Comparison of ENCODE assay signal across 19 cellular contexts in genomic region chr1:242208021-242208420, GRCh38.
DNase-seq lines count a peak whose midpoint lies in the region; ATAC-seq and TF ChIP-seq lines count a peak whose summit lies in the region.
"Had no signal": no experiment of that assay in that cellular context is flagged by ENCODE, and none has a peak within 500 bp of the region (broad histone marks: within the 10 kb centered on the region; RNA-seq: fewer than 3 reads in every experiment).

No MANE protein-coding gene starts in this region.

- no peaks in the 10 kb centered on the region for H3K79me2 ChIP-seq in mammary epithelial cell (ENCODE audit: insufficient read depth, low read length)
- H3K79me2 ChIP-seq in neural progenitor cell (ENCODE audit: low read depth): no peaks in the 10 kb centered on the region

- H3K4me3 ChIP-seq in mammary epithelial cell (replicated peaks in 1 of 3; ENCODE audit: insufficient read depth in 1 of 3, low read depth in 2 of 3, low read length in 3 of 3) (no peak overlapping the region), breast epithelium (no peak overlapping the region), epithelial cell of esophagus (ENCODE audit: low read length) (no peak overlapping the region), neural progenitor cell (no peak overlapping the region), MG63 (no peak overlapping the region)
- H3K4me3 ChIP-seq: A549; BLaER1 treated with 17β-estradiol and CSF1 and Interleukin-3, amounts not matched to agents 10 nM and 100 nM had no signal

- in situ Hi-C loops in mammary epithelial cell (cut with MboI; ENCODE audit: low sequenced_read_pairs in 2 of 2): no loop called here

- TF ChIP-seq CTCF in mammary epithelial cell (conservative IDR thresholded peaks at IDR 0.05 in 1 of 2, IDR thresholded peaks at IDR 0.05 in 1 of 2; ENCODE audit: extremely low read depth in 1 of 2, insufficient read depth in 1 of 2, low read depth in 1 of 2, low read length in 2 of 2): no peak
- TF ChIP-seq CTCF in breast epithelium (IDR thresholded peaks at IDR 0.05): no peak
- no peak for TF ChIP-seq CTCF in epithelial cell of esophagus (IDR thresholded peaks at IDR 0.05; ENCODE audit: insufficient read depth, low read depth, low read length, missing control alignments)
- no peak for TF ChIP-seq CTCF in neural progenitor cell (IDR thresholded peaks at IDR 0.05)
- no peak for TF ChIP-seq CTCF in omental fat pad (IDR thresholded peaks at IDR 0.05)

- no peak overlapping the region for H3K4me3 Mint-ChIP-seq in neural progenitor cell
- H3K4me3 Mint-ChIP-seq in stimulated activated naive B cell treated with anti-CD40 and anti-IgM and Interleukin-4, amounts not matched to agents 10 μg/mL and 1 μg/mL and 100 μg/mL, for 72 hours: no peak overlapping the region
- H3K4me3 Mint-ChIP-seq: B cell; CD4-positive, alpha-beta T cell; CD8-positive, alpha-beta T cell had no signal

- DNase-seq in mammary epithelial cell (peak; percentile 21), breast epithelium (ENCODE audit: low spot score in 2 of 2) (no peak), epithelial cell of esophagus (ENCODE audit: low read depth) (peak; percentile 57), neural progenitor cell (ENCODE audit: low spot score) (no peak), omental fat pad (ENCODE audit: low spot score) (no peak), MG63 (no peak)
- DNase-seq in stimulated activated naive B cell treated with anti-CD40 and anti-IgM and Interleukin-4, amounts not matched to agents 10 μg/mL and 1 μg/mL and 100 μg/mL, for 72 hours: no peak
- DNase-seq: AML-193; Caco-2; Calu3; CD4-positive, alpha-beta T cell; CD8-positive, alpha-beta T cell; DMS79 treated with DMSO at 0.1 percent for 48 hours; GF-D8 had no signal

- TF ChIP-seq POLR2A in breast epithelium (IDR thresholded peaks at IDR 0.05): no peak

- intact Hi-C loops in mammary epithelial cell (cut with micrococcal nuclease) (loop anchor here (10.0 kb wide), 1 partner anchor 217 kb away; no protein-coding TSS in a partner anchor), breast epithelium (cut with DNase I; ENCODE audit: low total_unique reads) (no loop called here)

- dilution Hi-C loops in mammary epithelial cell (cut with HindIII; ENCODE audit: low sequenced_read_pairs): no loop called here

- H4K20me1 ChIP-seq in mammary epithelial cell (ENCODE audit: insufficient read depth, low read length) (no peaks in the 10 kb centered on the region), neural progenitor cell (ENCODE audit: low read depth) (no peaks in the 10 kb centered on the region)
- H4K20me1 ChIP-seq: BLaER1 treated with 17β-estradiol and CSF1 and Interleukin-3, amounts not matched to agents 10 nM and 100 nM had no signal

- H3K9me3 Mint-ChIP-seq in neural progenitor cell: no peaks in the 10 kb centered on the region
- H3K9me3 Mint-ChIP-seq in stimulated activated naive B cell treated with anti-CD40 and anti-IgM and Interleukin-4, amounts not matched to agents 10 μg/mL and 1 μg/mL and 100 μg/mL, for 72 hours: no peaks in the 10 kb centered on the region
- H3K9me3 Mint-ChIP-seq: CD4-positive, alpha-beta T cell; CD8-positive, alpha-beta T cell had no signal

- H2AFZ ChIP-seq in mammary epithelial cell (ENCODE audit: low read depth, low read length) (no peak overlapping the region), neural progenitor cell (replicated peaks) (no peak overlapping the region)

- no TSS peak for BruUV-seq in mammary epithelial cell (replicated peaks; lab: Mats Ljungman, UMichigan)

- H3K9ac ChIP-seq in mammary epithelial cell (ENCODE audit: insufficient read depth, low read length): no peak overlapping the region
- no peak overlapping the region for H3K9ac ChIP-seq in neural progenitor cell
- H3K9ac ChIP-seq: BLaER1 treated with 17β-estradiol and CSF1 and Interleukin-3, amounts not matched to agents 10 nM and 100 nM had no signal

- H3K4me1 ChIP-seq in mammary epithelial cell (ENCODE audit: insufficient read depth, low read length) (peaks cover 20% of the 10 kb centered on the region), breast epithelium (no peaks in the 10 kb centered on the region), neural progenitor cell (peaks cover 51% of the 10 kb centered on the region)
- H3K4me1 ChIP-seq: BLaER1 treated with 17β-estradiol and CSF1 and Interleukin-3, amounts not matched to agents 10 nM and 100 nM had no signal

- H3F3A ChIP-seq in neural progenitor cell (ENCODE audit: low read depth): peaks cover 34% of the 10 kb centered on the region

- H3K36me3 ChIP-seq in mammary epithelial cell (ENCODE audit: insufficient read depth, low read length) (no peaks in the 10 kb centered on the region), breast epithelium (no peaks in the 10 kb centered on the region), neural progenitor cell (no peaks in the 10 kb centered on the region), MG63 (no peaks in the 10 kb centered on the region)
- H3K36me3 ChIP-seq: BLaER1 treated with 17β-estradiol and CSF1 and Interleukin-3, amounts not matched to agents 10 nM and 100 nM had no signal

- peaks cover 62% of the 10 kb centered on the region for H3K4me1 Mint-ChIP-seq in neural progenitor cell
- H3K4me1 Mint-ChIP-seq in stimulated activated naive B cell treated with anti-CD40 and anti-IgM and Interleukin-4, amounts not matched to agents 10 μg/mL and 1 μg/mL and 100 μg/mL, for 72 hours: no peaks in the 10 kb centered on the region
- H3K4me1 Mint-ChIP-seq: B cell had no signal

- CTCF ChIA-PET in mammary epithelial cell (lab: Charles Lee; ENCODE audit: low non-redundant PET): no interaction called here

- H3K27ac ChIP-seq in mammary epithelial cell (ENCODE audit: insufficient read depth, low read depth, low read length): no peak overlapping the region
- H3K27ac ChIP-seq in breast epithelium: no peak overlapping the region
- no peak overlapping the region for H3K27ac ChIP-seq in neural progenitor cell
- H3K27ac ChIP-seq: 22Rv1; A549; BLaER1 treated with 17β-estradiol and CSF1 and Interleukin-3, amounts not matched to agents 10 nM and 100 nM; C4-2B had no signal

- WGBS in mammary epithelial cell (ENCODE audit: low coverage, missing lambda C conversion rate): 92% methylated on average over 2 of the region's 2 CpGs

- no peak for ATAC-seq in omental fat pad (ENCODE audit: low FRiP score)
- ATAC-seq in stimulated activated naive B cell treated with anti-CD40 and anti-IgM and Interleukin-4, amounts not matched to agents 10 μg/mL and 1 μg/mL and 100 μg/mL, for 72 hours (replicated peaks): no peak
- ATAC-seq: A549; CD8-positive, alpha-beta T cell had no signal

- H3K9me3 ChIP-seq in mammary epithelial cell (replicated peaks; ENCODE audit: insufficient read depth, low read length) (no peaks in the 10 kb centered on the region), breast epithelium (no peaks in the 10 kb centered on the region), neural progenitor cell (ENCODE audit: low read depth) (no peaks in the 10 kb centered on the region), MG63 (no peaks in the 10 kb centered on the region)
- H3K9me3 ChIP-seq: A549; BLaER1 treated with 17β-estradiol and CSF1 and Interleukin-3, amounts not matched to agents 10 nM and 100 nM had no signal

- peaks cover 3% of the 10 kb centered on the region for H3K27me3 Mint-ChIP-seq in neural progenitor cell (ENCODE audit: insufficient read depth, low read depth)
- peaks cover 0 to 8% of the 10 kb centered on the region in 2 donors for H3K27me3 Mint-ChIP-seq in stimulated activated naive B cell treated with anti-CD40 and anti-IgM and Interleukin-4, amounts not matched to agents 10 μg/mL and 1 μg/mL and 100 μg/mL, for 72 hours
- H3K27me3 Mint-ChIP-seq: B cell; CD4-positive, alpha-beta T cell had no signal

- peaks cover 1% of the 10 kb centered on the region for H3K36me3 Mint-ChIP-seq in neural progenitor cell
- H3K36me3 Mint-ChIP-seq in stimulated activated naive B cell treated with anti-CD40 and anti-IgM and Interleukin-4, amounts not matched to agents 10 μg/mL and 1 μg/mL and 100 μg/mL, for 72 hours: no peaks in the 10 kb centered on the region
- H3K36me3 Mint-ChIP-seq: CD8-positive, alpha-beta T cell had no signal

- H3K27me3 ChIP-seq in mammary epithelial cell (ENCODE audit: insufficient read depth, low read length) (no peaks in the 10 kb centered on the region), breast epithelium (no peaks in the 10 kb centered on the region), neural progenitor cell (no peaks in the 10 kb centered on the region), MG63 (no peaks in the 10 kb centered on the region)
- H3K27me3 ChIP-seq: BLaER1 treated with 17β-estradiol and CSF1 and Interleukin-3, amounts not matched to agents 10 nM and 100 nM had no signal

- H3K4me2 ChIP-seq in mammary epithelial cell (ENCODE audit: insufficient read depth, low read depth, low read length) (no peak overlapping the region), neural progenitor cell (no peak overlapping the region)
- H3K4me2 ChIP-seq: A549; BLaER1 treated with 17β-estradiol and CSF1 and Interleukin-3, amounts not matched to agents 10 nM and 100 nM had no signal

- peak overlapping the region; percentile 57 for H3K27ac Mint-ChIP-seq in neural progenitor cell
- H3K27ac Mint-ChIP-seq in stimulated activated naive B cell treated with anti-CD40 and anti-IgM and Interleukin-4, amounts not matched to agents 10 μg/mL and 1 μg/mL and 100 μg/mL, for 72 hours: no peak overlapping the region
- H3K27ac Mint-ChIP-seq: B cell; CD4-positive, alpha-beta T cell; CD8-positive, alpha-beta T cell had no signal

Comparison
In these comparisons a context has a peak if more than half of its experiments do, and no peak if none do; other contexts are left out.
1. DNase-seq: peak in mammary epithelial cell (single experiment) and epithelial cell of esophagus (single experiment); none in breast epithelium (0 of 2), neural progenitor cell (single experiment), omental fat pad (single experiment), stimulated activated naive B cell treated with anti-CD40 and anti-IgM and Interleukin-4, amounts not matched to agents 10 μg/mL and 1 μg/mL and 100 μg/mL, for 72 hours (single experiment) and MG63 (single experiment).